9 cellular contexts compared by ENCODE assay signal in the genomic region with DNA sequence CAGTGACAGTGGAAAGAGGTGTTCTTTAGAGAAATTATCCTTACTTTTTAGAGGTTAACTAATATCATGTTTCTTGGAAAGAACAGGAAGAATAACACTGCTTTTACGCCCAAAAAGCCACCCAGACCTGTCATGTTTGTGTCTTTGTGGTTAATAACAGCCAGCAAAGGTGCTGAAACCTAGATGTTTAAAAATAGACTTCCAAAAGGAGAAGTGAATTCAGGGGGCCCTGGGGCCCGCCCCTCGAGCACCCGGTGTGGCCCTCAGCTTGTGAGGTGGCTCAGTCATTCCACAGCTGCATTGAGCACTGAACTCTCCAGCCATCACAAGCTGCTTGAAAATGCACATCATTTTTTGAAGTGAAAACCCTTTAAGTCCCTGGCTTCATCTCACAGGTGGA. TPM values are rescaled to one million over a fixed set of nuclear protein-coding genes. Genes with fewer than 3 reads are reported as not detected.
DNase-seq lines count a peak whose midpoint lies in the region; ATAC-seq and TF ChIP-seq lines count a peak whose summit lies in the region.
"Had no signal": no experiment of that assay in that cellular context is flagged by ENCODE, and none has a peak within 500 bp of the region (broad histone marks: within the 10 kb centered on the region; RNA-seq: fewer than 3 reads in every experiment).

No MANE protein-coding gene starts in this region.

- H3K36me3 ChIP-seq in DOHH2 (ENCODE audit: control insufficient read depth, low read length): peaks cover 29% of the 10 kb centered on the region

- no peak for TF ChIP-seq CTCF in DOHH2 (IDR thresholded peaks at IDR 0.05; ENCODE audit: low read depth, low read length, poor library complexity, severe bottlenecking)

- peak overlapping the region; percentile 60 for H3K4me3 ChIP-seq in DOHH2 (ENCODE audit: low read length)

- H3K9me3 ChIP-seq in DOHH2 (ENCODE audit: control insufficient read depth, insufficient read depth, low read length) (no peaks in the 10 kb centered on the region), T-helper 17 cell (ENCODE audit: control insufficient read depth, low read length, poor library complexity, severe bottlenecking) (no peaks in the 10 kb centered on the region)

- H3K4me1 Mint-ChIP-seq in T-helper 17 cell: peaks cover 7% of the 10 kb centered on the region

- H3K27ac ChIP-seq in DOHH2 (ENCODE audit: low read depth, low read length): peak overlapping the region; percentile 69

- peaks cover 46% of the 10 kb centered on the region for H3K4me1 ChIP-seq in DOHH2 (ENCODE audit: control insufficient read depth, low read length)

- H3K27me3 Mint-ChIP-seq in T-helper 17 cell: no peaks in the 10 kb centered on the region

- DNase-seq in T-helper 17 cell: no peak
- DNase-seq in NCI-H1417 treated with DMSO at 0.1 percent for 48 hours (lab: John Stamatoyannopoulos, UW): no peak
- no peak for DNase-seq in NCI-H2081 treated with DMSO at 0.1 percent for 48 hours (lab: John Stamatoyannopoulos, UW)
- no peak for DNase-seq in retina
- no peak for DNase-seq in cerebellum (ENCODE audit: low spot score)
- DNase-seq: GDM1 had no signal

- peaks cover 16% of the 10 kb centered on the region for H3F3A ChIP-seq in DOHH2 (ENCODE audit: control insufficient read depth, insufficient read depth)

- H3K27ac Mint-ChIP-seq in T-helper 17 cell: peak overlapping the region; percentile 72

- H3K9me2 ChIP-seq in DOHH2 (replicated peaks; ENCODE audit: control insufficient read depth, low read length): no peaks in the 10 kb centered on the region

- H4K20me1 ChIP-seq in DOHH2 (ENCODE audit: control insufficient read depth, insufficient read depth, low read depth, low read length): peaks cover 20% of the 10 kb centered on the region

- no peak overlapping the region for H3K4me3 Mint-ChIP-seq in T-helper 17 cell

- ATAC-seq in HG03039 (IDR thresholded peaks at IDR 0.05; ENCODE audit: unreplicated experiment) (peak; percentile 45), T-helper 17 cell (peak; percentile 66)

- peak overlapping the region; percentile 76 for H3K4me2 ChIP-seq in DOHH2 (ENCODE audit: low read length)

- peak; percentile 62 for TF ChIP-seq POLR2A in GM19193 (IDR thresholded peaks at IDR 0.05; ENCODE audit: extremely low read depth, insufficient read depth, insufficient read length)

- peaks cover 7% of the 10 kb centered on the region for H3K36me3 Mint-ChIP-seq in T-helper 17 cell (ENCODE audit: low read depth)

- H3K27me3 ChIP-seq in DOHH2 (ENCODE audit: control insufficient read depth, low read length): no peaks in the 10 kb centered on the region

- no peaks in the 10 kb centered on the region for H3K79me2 ChIP-seq in DOHH2 (ENCODE audit: control insufficient read depth, low read length)

RNA-seq across cellular contexts. Expression of gene AMN, which starts 20.8 kb away (rescaled TPM):
- 1 to 10 TPM in 1 of 2 donors, under 1 TPM in 1; 0.65 to 2.3 TPM for total RNA-seq in T-helper 17 cell
- 0.73 TPM for total RNA-seq in cerebellum
